37 cellular contexts compared by ENCODE assay signal in genomic region chr17:48800626-48801217, GRCh38. TPM values are rescaled to one million over a fixed set of nuclear protein-coding genes. Genes with fewer than 3 reads are reported as not detected.
A peak's percentile ranks its signal among the peaks of the same experiment; 100 is the strongest.
DNase-seq lines count a peak whose midpoint lies in the region; ATAC-seq, FAIRE-seq and TF ChIP-seq lines count a peak whose summit lies in the region.
"Had no signal": no experiment of that assay in that cellular context is flagged by ENCODE, and none has a peak within 500 bp of the region (broad histone marks: within the 10 kb centered on the region; RNA-seq: fewer than 3 reads in every experiment).

No MANE protein-coding gene starts in this region.

- H3K79me2 ChIP-seq in PC-9 (ENCODE audit: low read depth), result no peaks in the 10 kb centered on the region
- H3K79me2 ChIP-seq: parathyroid adenoma had no signal

- H3F3A ChIP-seq in PC-9 (ENCODE audit: insufficient read depth, low read depth), result no peaks in the 10 kb centered on the region

- no peaks in the 10 kb centered on the region for H4K20me1 ChIP-seq in PC-9 (ENCODE audit: insufficient read depth)

- peaks cover 29% of the 10 kb centered on the region for H3K27me3 ChIP-seq in PC-9 (ENCODE audit: insufficient read depth, low read depth)
- H3K27me3 ChIP-seq: ascending aorta, right atrium auricular region, uterus had no signal

- no peaks in the 10 kb centered on the region for H3K4me1 Mint-ChIP-seq in natural killer cell treated with Interleukin-12 subunit alpha and Interleukin-12 subunit beta and Interleukin-15 and Interleukin-18, amount 100 ng/mL, for 72 hours (ENCODE audit: low read depth in 2 of 2)
- H3K4me1 Mint-ChIP-seq: immature natural killer cell had no signal

- TF ChIP-seq CTCF in 22Rv1 (IDR thresholded peaks at IDR 0.05), result no peak
- TF ChIP-seq CTCF in PC-9 (conservative IDR thresholded peaks at IDR 0.05), result no peak

- ATAC-seq in left colon (peak; percentile 58), HG02678 (IDR thresholded peaks at IDR 0.05; ENCODE audit: unreplicated experiment) (no peak)
- no peak for ATAC-seq in natural killer cell treated with Interleukin-12 subunit alpha and Interleukin-12 subunit beta and Interleukin-15 and Interleukin-18, amount 100 ng/mL, for 72 hours
- ATAC-seq: activated CD8-positive, alpha-beta memory T cell treated with anti-CD3 and anti-CD28 coated beads, Interleukin-2, amount 10 ng/mL, durations not matched to agents 7 days and 5 days had no signal

- FAIRE-seq in GM12891 (lab: Jason Lieb, UNC), result no peak

- H3K36me3 Mint-ChIP-seq in natural killer cell treated with Interleukin-12 subunit alpha and Interleukin-12 subunit beta and Interleukin-15 and Interleukin-18, amount 100 ng/mL, for 72 hours, result no peaks in the 10 kb centered on the region
- H3K36me3 Mint-ChIP-seq: activated CD8-positive, alpha-beta memory T cell treated with anti-CD3 and anti-CD28 coated beads, Interleukin-2, amount 10 ng/mL, durations not matched to agents 7 days and 5 days; activated naive CD8-positive, alpha-beta T cell treated with anti-CD3 and anti-CD28 coated beads, Interleukin-2, amount 10 ng/mL, durations not matched to agents 7 days and 5 days; immature natural killer cell had no signal

- peak overlapping the region; percentile 28 for H3K9ac ChIP-seq in SK-N-MC (ENCODE audit: insufficient read length)
- H3K9ac ChIP-seq: parathyroid adenoma had no signal

- intact Hi-C loops in left colon (cut with DNase I, micrococcal nuclease) (loop anchor here in 1 of 2 donors (10.0 kb wide), 1 partner anchor 234 kb away; no protein-coding TSS in a partner anchor), PC-9 (cut with micrococcal nuclease; ENCODE audit: unreplicated experiment) (no loop called here)

- no peak overlapping the region for H3K4me2 ChIP-seq in PC-9

- no TSS peak for BruUV-seq in PC-9 (replicated peaks; lab: Mats Ljungman, UMichigan)

- POLR2A ChIA-PET in PC-9 (lab: Charles Lee; ENCODE audit: unreplicated experiment), result no interaction called here

- H2AFZ ChIP-seq in PC-9, result no peak overlapping the region
- H2AFZ ChIP-seq: parathyroid adenoma had no signal

- no peaks in the 10 kb centered on the region for H3K4me1 ChIP-seq in PC-9 (replicated peaks; ENCODE audit: insufficient read depth)
- H3K4me1 ChIP-seq: ascending aorta, BE2C, parathyroid adenoma had no signal

- H3K27ac ChIP-seq in 22Rv1, result peak overlapping the region; percentile 71
- peak overlapping the region; percentile 99 for H3K27ac ChIP-seq in SK-N-MC
- no peak overlapping the region for H3K27ac ChIP-seq in PC-9
- H3K27ac ChIP-seq: ascending aorta, coronary artery, epithelial cell of prostate, HL-60, parathyroid adenoma, right atrium auricular region, thoracic aorta, uterus had no signal

- H3K4me3 ChIP-seq in SK-N-MC (no peak overlapping the region), PC-9 (no peak overlapping the region)
- H3K4me3 ChIP-seq: ascending aorta, coronary artery, HAP-1, right atrium auricular region, thoracic aorta, uterus had no signal

- H3K27ac Mint-ChIP-seq in natural killer cell treated with Interleukin-12 subunit alpha and Interleukin-12 subunit beta and Interleukin-15 and Interleukin-18, amount 100 ng/mL, for 72 hours, result no peak overlapping the region
- H3K27ac Mint-ChIP-seq: activated CD8-positive, alpha-beta memory T cell treated with anti-CD3 and anti-CD28 coated beads, Interleukin-2, amount 10 ng/mL, durations not matched to agents 7 days and 5 days; activated naive CD8-positive, alpha-beta T cell treated with anti-CD3 and anti-CD28 coated beads, Interleukin-2, amount 10 ng/mL, durations not matched to agents 7 days and 5 days; immature natural killer cell; stimulated activated naive CD8-positive, alpha-beta T cell treated with anti-CD3 and anti-CD28 coated beads, Interleukin-15, Interleukin-2, amounts not matched to agents 100 ng/mL and 50 ng/mL, for 24 hours had no signal

- H3K4me3 Mint-ChIP-seq in natural killer cell treated with Interleukin-12 subunit alpha and Interleukin-12 subunit beta and Interleukin-15 and Interleukin-18, amount 100 ng/mL, for 72 hours, result no peak overlapping the region
- H3K4me3 Mint-ChIP-seq: activated CD8-positive, alpha-beta memory T cell treated with anti-CD3 and anti-CD28 coated beads, Interleukin-2, amount 10 ng/mL, durations not matched to agents 7 days and 5 days; activated naive CD8-positive, alpha-beta T cell treated with anti-CD3 and anti-CD28 coated beads, Interleukin-2, amount 10 ng/mL, durations not matched to agents 7 days and 5 days; immature natural killer cell; stimulated activated naive CD8-positive, alpha-beta T cell treated with anti-CD3 and anti-CD28 coated beads, Interleukin-15, Interleukin-2, amounts not matched to agents 100 ng/mL and 50 ng/mL, for 24 hours had no signal

- TF ChIP-seq POLR2A in GM12891 (IDR thresholded peaks at IDR 0.05; ENCODE audit: low read depth, low read length), result no peak

- H3K9me3 ChIP-seq in SK-N-MC (ENCODE audit: low read depth, low read length), result no peaks in the 10 kb centered on the region
- no peaks in the 10 kb centered on the region for H3K9me3 ChIP-seq in PC-9 (ENCODE audit: insufficient read depth, low read depth)
- H3K9me3 ChIP-seq: ascending aorta, BE2C, HAP-1, right atrium auricular region, thoracic aorta, uterus had no signal

- no peaks in the 10 kb centered on the region for H3K9me3 Mint-ChIP-seq in natural killer cell treated with Interleukin-12 subunit alpha and Interleukin-12 subunit beta and Interleukin-15 and Interleukin-18, amount 100 ng/mL, for 72 hours
- H3K9me3 Mint-ChIP-seq: activated naive CD8-positive, alpha-beta T cell treated with anti-CD3 and anti-CD28 coated beads, Interleukin-2, amount 10 ng/mL, durations not matched to agents 7 days and 5 days; immature natural killer cell; stimulated activated naive CD8-positive, alpha-beta T cell treated with anti-CD3 and anti-CD28 coated beads, Interleukin-15, Interleukin-2, amounts not matched to agents 100 ng/mL and 50 ng/mL, for 24 hours had no signal

- no peak for DNase-seq in GM12891 (ENCODE audit: insufficient read length, low spot score)
- no peak for DNase-seq in SK-N-MC (ENCODE audit: low read depth, low spot score)
- no peak for DNase-seq in left colon
- no peak for DNase-seq in PC-9
- DNase-seq in DMS114 treated with DMSO at 0.1 percent for 48 hours (lab: John Stamatoyannopoulos, UW; ENCODE audit: unreplicated experiment), result no peak
- no peak for DNase-seq in natural killer cell treated with Interleukin-12 subunit alpha and Interleukin-12 subunit beta and Interleukin-15 and Interleukin-18, amount 100 ng/mL, for 72 hours (ENCODE audit: low spot score)
- DNase-seq: activated CD4-positive, CD25-positive, alpha-beta regulatory T cell; activated CD8-positive, alpha-beta memory T cell treated with anti-CD3 and anti-CD28 coated beads, Interleukin-2, amount 10 ng/mL, durations not matched to agents 7 days and 5 days; activated gamma-delta T cell treated with Interleukin-2 at 50 U/mL for 16 hours; activated naive CD8-positive, alpha-beta T cell treated with anti-CD3 and anti-CD28 coated beads, Interleukin-2, amount 10 ng/mL, durations not matched to agents 7 days and 5 days; activated T-cell treated with anti-CD3 and anti-CD28 coated beads, Interleukin-2, amount 50 U/mL, for 48 hours; BE2C; effector CD8-positive, alpha-beta T cell; hypothalamus; immature natural killer cell; Kasumi-1; NCI-H1092 treated with DMSO at 0.1 percent for 48 hours; NCI-H187; NCI-H446 treated with DMSO at 0.1 percent for 48 hours; NCI-H82; SHP77 treated with DMSO at 0.1 percent for 48 hours; stimulated activated CD4-positive, alpha-beta T cell treated with anti-CD3 and anti-CD28 coated beads, Interleukin-2, amount 100 ng/mL, for 24 hours; T-helper 1 cell; uterus had no signal

- CTCF ChIA-PET in PC-9 (lab: Charles Lee), result no interaction called here

- H3K36me3 ChIP-seq in SK-N-MC (ENCODE audit: insufficient read depth, low read length) (peaks cover 39% of the 10 kb centered on the region), PC-9 (ENCODE audit: low read depth) (no peaks in the 10 kb centered on the region)
- H3K36me3 ChIP-seq: ascending aorta, BE2C, HAP-1, right atrium auricular region, thoracic aorta, uterus had no signal

- no peaks in the 10 kb centered on the region for H3K9me2 ChIP-seq in PC-9 (ENCODE audit: insufficient read depth)

- H3K27me3 Mint-ChIP-seq in natural killer cell treated with Interleukin-12 subunit alpha and Interleukin-12 subunit beta and Interleukin-15 and Interleukin-18, amount 100 ng/mL, for 72 hours, result peaks cover 16 to 25% of the 10 kb centered on the region in 2 donors

TF ChIP-seq in GM12891, 5 proteins besides CTCF, POLR2A, EP300 and RAD21:
- TF ChIP-seq POU2F2 (IDR thresholded peaks at IDR 0.05; ENCODE audit: low read depth, low read length) (no peak), POLR2AphosphoS5 (IDR thresholded peaks at IDR 0.05; ENCODE audit: low read depth, low read length) (no peak), TAF1 (IDR thresholded peaks at IDR 0.05; ENCODE audit: low read depth, low read length) (no peak), PAX5 (IDR thresholded peaks at IDR 0.05; ENCODE audit: insufficient read depth, low read length, severe bottlenecking) (no peak), SPI1 (IDR thresholded peaks at IDR 0.05; ENCODE audit: low read depth, low read length) (peak; percentile 55)

RNA-seq across cellular contexts. Expression of gene TTLL6, which starts 16.3 kb away (rescaled TPM):
- 0.05 TPM for polyA plus RNA-seq in GM12891 (2012; ENCODE audit: low read depth, missing spikeins)
- total RNA-seq in left colon, result 10 to 100 TPM in 1 of 2 donors, 1 to 10 TPM in 1; 4.9 to 14.3 TPM
- not detected in 2 replicates for total RNA-seq in PC-9 (2021)
- total RNA-seq in natural killer cell treated with Interleukin-12 subunit alpha and Interleukin-12 subunit beta and Interleukin-15 and Interleukin-18, amount 100 ng/mL, for 72 hours, result not detected
- total RNA-seq: activated CD8-positive, alpha-beta memory T cell treated with anti-CD3 and anti-CD28 coated beads, Interleukin-2, amount 10 ng/mL, durations not matched to agents 7 days and 5 days; activated naive CD8-positive, alpha-beta T cell treated with anti-CD3 and anti-CD28 coated beads, Interleukin-2, amount 10 ng/mL, durations not matched to agents 7 days and 5 days; ascending aorta; glomerular endothelial cell; myocyte; right atrium auricular region; thoracic aorta had no signal
- polyA plus RNA-seq: immature natural killer cell had no signal

RNA-seq across cellular contexts. Expression of gene CALCOCO2, which starts 30.1 kb away (rescaled TPM):
- 54.6 TPM for polyA plus RNA-seq in GM12891 (2012; ENCODE audit: low read depth, missing spikeins)
- total RNA-seq in left colon (100 to 1,000 TPM; 208 to 215 TPM), PC-9 (2021) (82.9 and 95.9 TPM in 2 replicates)
- 100 to 1,000 TPM; 118 to 166 TPM for total RNA-seq in natural killer cell treated with Interleukin-12 subunit alpha and Interleukin-12 subunit beta and Interleukin-15 and Interleukin-18, amount 100 ng/mL, for 72 hours
